1 cellular context compared by ENCODE assay signal in the genomic region with DNA sequence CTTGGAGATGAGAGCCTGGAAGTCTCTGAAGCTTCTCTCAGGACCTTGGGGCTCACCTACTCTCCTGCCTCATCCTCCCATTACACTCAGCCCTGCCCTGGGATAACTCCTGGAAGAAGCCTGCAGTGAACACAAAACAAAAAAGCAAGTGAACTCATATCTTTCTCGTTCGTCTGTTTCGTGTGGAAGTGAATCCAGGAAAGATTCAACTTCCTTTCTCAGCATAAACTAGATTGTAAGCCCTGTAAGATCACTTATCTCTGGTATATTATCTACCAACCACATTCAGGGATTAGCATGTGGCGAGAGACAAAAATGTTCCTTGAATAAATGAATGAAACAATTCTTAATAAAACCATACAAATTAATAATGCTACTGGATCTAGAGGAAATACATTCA.
TF ChIP-seq lines count a peak whose summit lies in the region.

No MANE protein-coding gene starts in this region.

TF ChIP-seq in HCT116, 20 proteins besides CTCF, POLR2A, EP300 and RAD21:
- TF ChIP-seq SP1 (IDR thresholded peaks at IDR 0.05; ENCODE audit: low read depth) (no peak), CBX3 (IDR thresholded peaks at IDR 0.05; ENCODE audit: low read depth) (no peak), EZH2 (IDR thresholded peaks at IDR 0.05) (no peak), POLR2AphosphoS5 (IDR thresholded peaks at IDR 0.05; ENCODE audit: low read depth, low read length) (no peak)
